ENCODE assay signal across 20 cellular contexts in the genomic region with DNA sequence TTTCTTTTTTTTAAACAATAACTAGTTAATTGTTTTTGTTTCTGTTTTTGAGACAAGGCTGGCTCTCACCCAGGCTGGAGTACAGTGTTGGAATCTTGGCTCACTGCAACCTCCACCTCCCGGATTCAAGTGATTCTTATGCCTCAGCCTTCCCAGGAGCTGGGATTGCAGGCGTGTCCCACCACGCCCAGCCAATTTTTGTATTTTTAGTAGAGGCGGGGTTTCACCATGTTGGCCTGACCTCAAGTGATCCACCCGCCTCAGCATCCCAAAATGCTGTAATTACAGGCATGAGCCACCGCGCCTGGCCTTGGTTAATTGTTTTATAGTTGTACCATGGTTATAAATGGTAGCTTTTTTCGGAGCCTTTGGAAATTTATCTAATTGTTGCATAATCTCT.
DNase-seq lines count a peak whose midpoint lies in the region; ATAC-seq and TF ChIP-seq lines count a peak whose summit lies in the region.
"Had no signal": no experiment of that assay in that cellular context is flagged by ENCODE, and none has a peak within 500 bp of the region (broad histone marks: within the 10 kb centered on the region; RNA-seq: fewer than 3 reads in every experiment).

No MANE protein-coding gene starts in this region.

- H2AFZ ChIP-seq in HCT116 (ENCODE audit: low read depth, low read length, poor library complexity, severe bottlenecking) (no peak overlapping the region), mammary epithelial cell (ENCODE audit: low read depth, low read length) (no peak overlapping the region)

- ATAC-seq in HCT116 (peak; percentile 34; the same call in 1 of the 2 replicates), left cardiac atrium (peak in 1 of 2 donors; percentile 40), HG03378 (IDR thresholded peaks at IDR 0.05; ENCODE audit: unreplicated experiment) (no peak)
- ATAC-seq in CD4-positive, alpha-beta T cell (ENCODE audit: poor library complexity): no peak
- ATAC-seq: WTC11 had no signal

- intact Hi-C loops in HCT116 (cut with micrococcal nuclease) (no loop called here), mammary epithelial cell (cut with micrococcal nuclease) (no loop called here), left cardiac atrium (cut with DNase I) (no loop called here), sigmoid colon (cut with DNase I) (no loop called here)
- intact Hi-C loops in CD4-positive, alpha-beta T cell (cut with DNase I, micrococcal nuclease): no loop called here

- H3K9me2 ChIP-seq in HCT116 (ENCODE audit: insufficient read depth): no peaks in the 10 kb centered on the region

- TF ChIP-seq RAD21 in HCT116 (IDR thresholded peaks at IDR 0.05; ENCODE audit: low read depth): no peak

- dilution Hi-C loops in mammary epithelial cell (cut with HindIII; ENCODE audit: low sequenced_read_pairs): no loop called here

- TF ChIP-seq CTCF in HCT116 (IDR thresholded peaks at IDR 0.05 in 2 of 3, conservative IDR thresholded peaks at IDR 0.05 in 1 of 3; ENCODE audit: borderline replicate concordance in 1 of 3, insufficient read depth in 1 of 3, low read depth in 2 of 3, low read length in 2 of 3) (no peak), mammary epithelial cell (conservative IDR thresholded peaks at IDR 0.05 in 1 of 2, IDR thresholded peaks at IDR 0.05 in 1 of 2; ENCODE audit: extremely low read depth in 1 of 2, insufficient read depth in 1 of 2, low read depth in 1 of 2, low read length in 2 of 2) (no peak), sigmoid colon (IDR thresholded peaks at IDR 0.05) (no peak)
- TF ChIP-seq CTCF in CD4-positive, alpha-beta T cell (IDR thresholded peaks at IDR 0.05): no peak

- TF ChIP-seq POLR2A in HCT116 (IDR thresholded peaks at IDR 0.05; ENCODE audit: borderline replicate concordance, extremely low read depth, insufficient read depth, insufficient read length) (no peak), sigmoid colon (IDR thresholded peaks at IDR 0.05) (no peak)

- in situ Hi-C loops in mammary epithelial cell (cut with MboI; ENCODE audit: low sequenced_read_pairs in 2 of 2): no loop called here

- no peaks in the 10 kb centered on the region for H3K27me3 Mint-ChIP-seq in CD4-positive, alpha-beta T cell
- H3K27me3 Mint-ChIP-seq: activated CD4-positive, alpha-beta memory T cell treated with anti-CD3 and anti-CD28 coated beads for 36 hours; central memory CD8-positive, alpha-beta T cell had no signal

- DNase-seq in HCT116 (ENCODE audit: low read depth, low spot score) (no peak), mammary epithelial cell (peak; percentile 14), left cardiac atrium (peak; percentile 37), sigmoid colon (peak; percentile 62), NCI-H526 treated with DMSO at 0.1 percent for 48 hours (lab: John Stamatoyannopoulos, UW) (no peak)
- DNase-seq in CD4-positive, alpha-beta T cell: no peak
- DNase-seq: activated CD4-positive, alpha-beta memory T cell treated with anti-CD3 and anti-CD28 coated beads for 36 hours; activated naive CD4-positive, alpha-beta T cell; AML-193; DND-41; effector CD8-positive, alpha-beta T cell; KBM-7; NCI-H1048; NCI-H2107; stimulated activated CD4-positive, alpha-beta T cell treated with anti-CD3 and anti-CD28 coated beads, Interleukin-15, amount 100 ng/mL, for 24 hours had no signal

- peaks cover 6 to 10% of the 10 kb centered on the region in 2 experiments; a peak in 3 of 4 replicates for H3K4me1 ChIP-seq in HCT116 (ENCODE audit: control insufficient read depth in 1 of 2, insufficient read depth in 2 of 2, low read length in 2 of 2)
- peaks cover 13% of the 10 kb centered on the region for H3K4me1 ChIP-seq in mammary epithelial cell (ENCODE audit: insufficient read depth, low read length)
- H3K4me1 ChIP-seq in sigmoid colon: peaks cover 0 to 28% (median 13%) of the 10 kb centered on the region in 4 donors

- H3K27ac ChIP-seq in HCT116 (ENCODE audit: low read depth, low read length): no peak overlapping the region
- no peak overlapping the region for H3K27ac ChIP-seq in mammary epithelial cell (ENCODE audit: insufficient read depth, low read depth, low read length)
- peak overlapping the region in 2 of 4 donors; percentile 3 to 16 for H3K27ac ChIP-seq in sigmoid colon
- no peak overlapping the region for H3K27ac ChIP-seq in CD4-positive, alpha-beta T cell (ENCODE audit: low read depth, low read length)
- H3K27ac ChIP-seq: SK-N-MC, suprapubic skin had no signal

- H3K27me3 ChIP-seq in HCT116 (ENCODE audit: insufficient read depth, low read length): no peaks in the 10 kb centered on the region
- H3K27me3 ChIP-seq in mammary epithelial cell (ENCODE audit: insufficient read depth, low read length): no peaks in the 10 kb centered on the region
- no peaks in the 10 kb centered on the region for H3K27me3 ChIP-seq in sigmoid colon
- H3K27me3 ChIP-seq in CD4-positive, alpha-beta T cell (ENCODE audit: control insufficient read depth, insufficient read depth, low read length): no peaks in the 10 kb centered on the region
- H3K27me3 ChIP-seq: suprapubic skin had no signal

- RAD21 ChIA-PET in HCT116 (lab: Charles Lee; ENCODE audit: low non-redundant PET in 1 of 2, low total read pairs in 2 of 2, uncharacterized antibody in 2 of 2, unreplicated experiment in 2 of 2): no interaction called here

- no peak overlapping the region for H3K9ac ChIP-seq in HCT116 (ENCODE audit: low read length)
- no peak overlapping the region for H3K9ac ChIP-seq in mammary epithelial cell (ENCODE audit: insufficient read depth, low read length)

- 76% methylated on average over 8 of the region's 8 CpGs for WGBS in mammary epithelial cell (ENCODE audit: low coverage, missing lambda C conversion rate)
- WGBS in sigmoid colon, 2 donors: 15 to 59% methylated on average over 8 of the region's 8 CpGs

- no peak for TF ChIP-seq EP300 in sigmoid colon (IDR thresholded peaks at IDR 0.05)

- H3K4me2 ChIP-seq in HCT116 (ENCODE audit: low read length) (peak overlapping the region; percentile 31; the same call in 1 of the 2 replicates), mammary epithelial cell (ENCODE audit: insufficient read depth, low read depth, low read length) (peak overlapping the region; percentile 30)

- H3K4me1 Mint-ChIP-seq in CD4-positive, alpha-beta T cell (ENCODE audit: low read depth): peaks cover 32% of the 10 kb centered on the region
- H3K4me1 Mint-ChIP-seq: WTC11 had no signal

- H4K20me1 ChIP-seq in HCT116 (ENCODE audit: insufficient read depth): no peaks in the 10 kb centered on the region; the same call in 1 of the 2 replicates
- peaks cover 2% of the 10 kb centered on the region for H4K20me1 ChIP-seq in mammary epithelial cell (ENCODE audit: insufficient read depth, low read length)

- CTCF ChIA-PET in HCT116 (lab: Charles Lee) (no interaction called here), mammary epithelial cell (lab: Charles Lee; ENCODE audit: low non-redundant PET) (no interaction called here)
- CTCF ChIA-PET in CD4-positive, alpha-beta T cell (lab: Charles Lee): no interaction called here

- H3K36me3 ChIP-seq in HCT116 (ENCODE audit: control insufficient read depth in 1 of 2, insufficient read depth in 2 of 2, low read length in 2 of 2): no peaks in the 10 kb centered on the region
- H3K36me3 ChIP-seq in mammary epithelial cell (ENCODE audit: insufficient read depth, low read length): no peaks in the 10 kb centered on the region
- H3K36me3 ChIP-seq in sigmoid colon: no peaks in the 10 kb centered on the region
- H3K36me3 ChIP-seq: suprapubic skin had no signal

- no peak overlapping the region for H3K4me3 Mint-ChIP-seq in CD4-positive, alpha-beta T cell
- H3K4me3 Mint-ChIP-seq: activated CD4-positive, alpha-beta memory T cell treated with anti-CD3 and anti-CD28 coated beads for 36 hours; central memory CD8-positive, alpha-beta T cell; WTC11 had no signal

- H3K27ac Mint-ChIP-seq in CD4-positive, alpha-beta T cell: no peak overlapping the region
- H3K27ac Mint-ChIP-seq: activated CD4-positive, alpha-beta memory T cell treated with anti-CD3 and anti-CD28 coated beads for 36 hours; WTC11 had no signal

- no peaks in the 10 kb centered on the region for H3K9me3 Mint-ChIP-seq in CD4-positive, alpha-beta T cell
- H3K9me3 Mint-ChIP-seq: activated CD4-positive, alpha-beta memory T cell treated with anti-CD3 and anti-CD28 coated beads for 36 hours; central memory CD8-positive, alpha-beta T cell; WTC11 had no signal

- H3K9me3 ChIP-seq in HCT116 (ENCODE audit: control insufficient read depth in 1 of 2, insufficient read depth in 1 of 2, low read depth in 1 of 2, low read length in 2 of 2) (no peaks in the 10 kb centered on the region), mammary epithelial cell (replicated peaks; ENCODE audit: insufficient read depth, low read length) (no peaks in the 10 kb centered on the region), sigmoid colon (no peaks in the 10 kb centered on the region)
- no peaks in the 10 kb centered on the region for H3K9me3 ChIP-seq in CD4-positive, alpha-beta T cell (ENCODE audit: control insufficient read depth, low read length)
- H3K9me3 ChIP-seq: suprapubic skin had no signal

- BruUV-seq in HCT116 (replicated peaks; lab: Mats Ljungman, UMichigan): no TSS peak
- no TSS peak for BruUV-seq in mammary epithelial cell (replicated peaks; lab: Mats Ljungman, UMichigan)

- POLR2A ChIA-PET in HCT116 (lab: Charles Lee): no interaction called here
- POLR2A ChIA-PET in CD4-positive, alpha-beta T cell (lab: Charles Lee): interaction anchor here (0.7 to 1.2 kb wide), 2 partner anchors 13 to 73 kb away, joined by 3 read pairs; a partner anchor contains a TSS

- peaks cover 38% of the 10 kb centered on the region for H3K79me2 ChIP-seq in HCT116 (ENCODE audit: insufficient read depth, low read length)
- H3K79me2 ChIP-seq in mammary epithelial cell (ENCODE audit: insufficient read depth, low read length): peaks cover 72% of the 10 kb centered on the region

- peaks cover 61% of the 10 kb centered on the region for H3K36me3 Mint-ChIP-seq in CD4-positive, alpha-beta T cell (ENCODE audit: low read depth)

- H3K4me3 ChIP-seq in HCT116 (replicated peaks in 1 of 2; ENCODE audit: low read depth in 1 of 2, low read length in 2 of 2) (no peak overlapping the region), mammary epithelial cell (replicated peaks in 1 of 3; ENCODE audit: insufficient read depth in 1 of 3, low read depth in 2 of 3, low read length in 3 of 3) (no peak overlapping the region), sigmoid colon (no peak overlapping the region)
- H3K4me3 ChIP-seq: SK-N-MC, suprapubic skin had no signal

TF ChIP-seq in HCT116, 20 proteins besides CTCF, POLR2A, EP300 and RAD21 (continues in another document):
- TF ChIP-seq POLR2AphosphoS5 (IDR thresholded peaks at IDR 0.05; ENCODE audit: low read depth, low read length): no peak
- no peak for TF ChIP-seq ZFX (IDR thresholded peaks at IDR 0.05)
- TF ChIP-seq CBX3 (IDR thresholded peaks at IDR 0.05; ENCODE audit: low read depth): no peak
- no peak for TF ChIP-seq ZNF274 (IDR thresholded peaks at IDR 0.05; ENCODE audit: low read depth, low read length)
- no peak for TF ChIP-seq ELF1 (IDR thresholded peaks at IDR 0.05; ENCODE audit: borderline replicate concordance, low read depth)
- no peak for TF ChIP-seq JUND (IDR thresholded peaks at IDR 0.05)

Comparison
In these comparisons a context has a peak if more than half of its experiments do, and no peak if none do; other contexts are left out.
1. DNase-seq: peak in mammary epithelial cell (single experiment), left cardiac atrium (single experiment) and sigmoid colon (single experiment); none in HCT116 (single experiment), CD4-positive, alpha-beta T cell (0 of 10) and NCI-H526 treated with DMSO at 0.1 percent for 48 hours (single experiment).